21 cellular contexts compared by ENCODE assay signal in the genomic region with DNA sequence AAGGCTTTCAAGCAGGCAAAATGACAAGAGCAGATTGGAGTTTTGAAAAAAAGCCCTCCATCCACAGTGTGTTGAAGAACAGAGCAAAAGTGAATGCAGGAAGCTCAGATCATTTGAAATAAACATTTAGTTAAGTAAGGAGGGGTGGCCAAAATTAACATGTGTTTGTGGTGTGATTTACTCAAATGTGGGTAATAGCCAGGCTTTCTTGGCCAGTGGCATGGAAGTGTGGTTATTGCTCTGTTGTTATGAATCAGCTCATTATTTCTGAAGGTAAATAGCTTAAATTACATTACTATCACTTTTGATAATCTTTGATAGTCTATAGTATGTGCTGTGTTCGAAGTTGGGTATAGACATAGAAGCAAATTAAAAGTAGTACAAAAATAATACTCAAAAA.
DNase-seq lines count a peak whose midpoint lies in the region; ATAC-seq and TF ChIP-seq lines count a peak whose summit lies in the region.
"Had no signal": no experiment of that assay in that cellular context is flagged by ENCODE, and none has a peak within 500 bp of the region (broad histone marks: within the 10 kb centered on the region; RNA-seq: fewer than 3 reads in every experiment).

No MANE protein-coding gene starts in this region.

- H3K9me3 Mint-ChIP-seq in stimulated activated naive B cell treated with anti-CD40 and anti-IgM and Interleukin-4, amounts not matched to agents 10 μg/mL and 1 μg/mL and 100 μg/mL, for 72 hours = peaks cover 0 to 8% of the 10 kb centered on the region in 2 donors

- in situ Hi-C loops in astrocyte of the cerebellum (cut with HindIII; ENCODE audit: low sequenced_read_pairs) (no loop called here), GM13977 (cut with MboI; ENCODE audit: low pct_unique_long_range_greater_than_20kb, low sequenced_read_pairs, unreplicated experiment) (no loop called here)

- no peak for ATAC-seq in HG03039 (IDR thresholded peaks at IDR 0.05; ENCODE audit: unreplicated experiment)
- no peak for ATAC-seq in activated CD4-positive, CD25-positive, alpha-beta regulatory T cell treated with anti-CD3 and anti-CD28 coated beads, Interleukin-2, amount 50 U/mL, for 24 hours
- no peak for ATAC-seq in stimulated activated naive B cell treated with anti-CD40 and anti-IgM and Interleukin-4, amounts not matched to agents 10 μg/mL and 1 μg/mL and 100 μg/mL, for 72 hours (replicated peaks)
- ATAC-seq: HepG2, K562, Panc1 had no signal

- no peak for TF ChIP-seq CTCF in AG10803 (conservative IDR thresholded peaks at IDR 0.05; ENCODE audit: low read length)
- TF ChIP-seq CTCF in astrocyte of the cerebellum (IDR thresholded peaks at IDR 0.05; ENCODE audit: low read depth, low read length, missing control alignments) = no peak
- TF ChIP-seq CTCF in fibroblast of mammary gland (conservative IDR thresholded peaks at IDR 0.05; ENCODE audit: control insufficient read depth, insufficient read depth, low read depth, low read length) = no peak
- no peak for TF ChIP-seq CTCF in GM13977 (IDR thresholded peaks at IDR 0.05; ENCODE audit: extremely low read depth, insufficient read depth, missing control alignments)

- no peak overlapping the region for H3K27ac Mint-ChIP-seq in stimulated activated naive B cell treated with anti-CD40 and anti-IgM and Interleukin-4, amounts not matched to agents 10 μg/mL and 1 μg/mL and 100 μg/mL, for 72 hours
- H3K27ac Mint-ChIP-seq: CD4-positive, alpha-beta memory T cell had no signal

- no peak overlapping the region for H3K4me3 ChIP-seq in AG10803 (ENCODE audit: low read length)
- no peak overlapping the region for H3K4me3 ChIP-seq in astrocyte of the cerebellum (ENCODE audit: low read depth, low read length)
- H3K4me3 ChIP-seq in fibroblast of mammary gland (ENCODE audit: control insufficient read depth, low read depth, low read length) = no peak overlapping the region
- H3K4me3 ChIP-seq: K562 had no signal

- peak; percentile 66 for DNase-seq in AG10803 (ENCODE audit: low read depth)
- DNase-seq in H4 (ENCODE audit: low spot score) = peak; percentile 10
- DNase-seq in astrocyte of the cerebellum (ENCODE audit: low read depth) = peak; percentile 34
- peak; percentile 33 for DNase-seq in fibroblast of mammary gland (ENCODE audit: low read depth)
- no peak for DNase-seq in stimulated activated naive B cell treated with anti-CD40 and anti-IgM and Interleukin-4, amounts not matched to agents 10 μg/mL and 1 μg/mL and 100 μg/mL, for 72 hours
- DNase-seq in GM13977 (ENCODE audit: low spot score) = no peak
- DNase-seq: C1 segment of cervical spinal cord; CD4-positive, alpha-beta memory T cell; COR-L47; DMS53; H7; MM.1S; NCI-H2029 treated with DMSO at 0.1 percent for 48 hours; NCI-H2227 treated with DMSO at 0.1 percent for 48 hours; NCI-H526 treated with DMSO at 0.1 percent for 48 hours; SHP77 treated with DMSO at 0.1 percent for 48 hours had no signal

- no peaks in the 10 kb centered on the region for H3K36me3 Mint-ChIP-seq in stimulated activated naive B cell treated with anti-CD40 and anti-IgM and Interleukin-4, amounts not matched to agents 10 μg/mL and 1 μg/mL and 100 μg/mL, for 72 hours
- H3K36me3 Mint-ChIP-seq: CD4-positive, alpha-beta memory T cell had no signal

- H3K4me1 Mint-ChIP-seq in stimulated activated naive B cell treated with anti-CD40 and anti-IgM and Interleukin-4, amounts not matched to agents 10 μg/mL and 1 μg/mL and 100 μg/mL, for 72 hours = peaks cover 20 to 37% of the 10 kb centered on the region in 2 donors
- H3K4me1 Mint-ChIP-seq: CD4-positive, alpha-beta memory T cell had no signal

- H3K4me3 Mint-ChIP-seq in stimulated activated naive B cell treated with anti-CD40 and anti-IgM and Interleukin-4, amounts not matched to agents 10 μg/mL and 1 μg/mL and 100 μg/mL, for 72 hours = no peak overlapping the region
- H3K4me3 Mint-ChIP-seq: CD4-positive, alpha-beta memory T cell had no signal

- H3K27me3 Mint-ChIP-seq in stimulated activated naive B cell treated with anti-CD40 and anti-IgM and Interleukin-4, amounts not matched to agents 10 μg/mL and 1 μg/mL and 100 μg/mL, for 72 hours = no peaks in the 10 kb centered on the region

Comparison
In these comparisons a context has a peak if more than half of its experiments do, and no peak if none do; other contexts are left out.
1. DNase-seq: peak in AG10803 (single experiment), H4 (single experiment), astrocyte of the cerebellum (single experiment) and fibroblast of mammary gland (single experiment); none in stimulated activated naive B cell treated with anti-CD40 and anti-IgM and Interleukin-4, amounts not matched to agents 10 μg/mL and 1 μg/mL and 100 μg/mL, for 72 hours (single experiment) and GM13977 (single experiment).